ENCODE assay signal across 11 cellular contexts in the genomic region with DNA sequence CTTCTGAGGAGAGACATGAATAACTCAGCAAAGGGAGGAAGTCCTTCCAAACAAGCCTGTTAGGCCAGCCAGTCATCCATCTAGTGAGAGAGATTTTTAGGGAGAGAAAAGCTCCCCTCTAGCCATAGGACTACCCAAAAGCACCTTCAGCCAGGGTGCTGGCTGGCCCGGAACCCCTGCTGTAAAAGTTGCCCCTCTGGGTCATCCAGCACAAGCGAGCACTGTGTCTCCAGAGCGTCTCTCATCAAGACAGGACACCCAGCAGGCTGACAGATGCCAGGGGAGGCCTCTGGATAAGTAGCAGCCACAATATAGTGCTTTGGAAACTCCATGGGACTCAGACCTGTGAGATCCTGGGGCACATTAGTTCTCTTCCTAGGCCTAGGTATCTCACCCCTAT. TPM values are rescaled to one million over a fixed set of nuclear protein-coding genes. Genes with fewer than 3 reads are reported as not detected.
DNase-seq lines count a peak whose midpoint lies in the region; ATAC-seq and TF ChIP-seq lines count a peak whose summit lies in the region.
"Had no signal": no experiment of that assay in that cellular context is flagged by ENCODE, and none has a peak within 500 bp of the region (broad histone marks: within the 10 kb centered on the region; RNA-seq: fewer than 3 reads in every experiment).

No MANE protein-coding gene starts in this region.

- WGBS in right cardiac atrium, result 83% methylated on average over 3 of the region's 3 CpGs

- CTCF ChIA-PET in Calu3 (lab: Charles Lee), result interaction anchor here (1.2 to 3.7 kb wide), 4 partner anchors 10 to 18 kb away, joined by 6 to 14 read pairs (median 8); no protein-coding TSS in a partner anchor

- no peaks in the 10 kb centered on the region for H3K27me3 ChIP-seq in right cardiac atrium (ENCODE audit: control insufficient read depth, insufficient read depth)
- H3K27me3 ChIP-seq: Peyer's patch had no signal

- H3K36me3 Mint-ChIP-seq in Calu3 (ENCODE audit: insufficient read depth, unreplicated experiment), result peaks cover 100% of the 10 kb centered on the region

- no TSS peak for BruUV-seq in Calu3 (replicated peaks; lab: Mats Ljungman, UMichigan)

- H3K9ac ChIP-seq in SK-N-MC (ENCODE audit: insufficient read length), result no peak overlapping the region

- H3K4me1 ChIP-seq in right cardiac atrium (ENCODE audit: control insufficient read depth, insufficient read depth, low read length), result peaks cover 23% of the 10 kb centered on the region

- no peak for TF ChIP-seq CTCF in Calu3 (IDR thresholded peaks at IDR 0.05; ENCODE audit: unreplicated experiment)

- H3K27me3 Mint-ChIP-seq in Calu3 (ENCODE audit: unreplicated experiment), result no peaks in the 10 kb centered on the region

- H3K9me3 ChIP-seq in SK-N-MC (ENCODE audit: low read depth, low read length) (no peaks in the 10 kb centered on the region), right cardiac atrium (ENCODE audit: control insufficient read depth, low read length) (no peaks in the 10 kb centered on the region)
- H3K9me3 ChIP-seq: Peyer's patch had no signal

- H3K27ac ChIP-seq in SK-N-MC (peak overlapping the region; percentile 98), right cardiac atrium (ENCODE audit: low read length) (peak overlapping the region; percentile 89), skin epidermis (peak overlapping the region in 19 of 21 experiments; percentile 17 to 88 (median 79))

- H3K4me3 Mint-ChIP-seq in Calu3 (ENCODE audit: low read depth, unreplicated experiment), result peak overlapping the region; percentile 67

- no peak for DNase-seq in Calu3
- DNase-seq in SK-N-MC (ENCODE audit: low read depth, low spot score), result no peak
- no peak for DNase-seq in right cardiac atrium
- DNase-seq in activated naive CD4-positive, alpha-beta T cell (lab: John Stamatoyannopoulos, UW), result no peak
- DNase-seq in nucleus accumbens (lab: John Stamatoyannopoulos, UW), result no peak
- no peak for DNase-seq in SK-N-DZ (ENCODE audit: low spot score)
- DNase-seq: activated gamma-delta T cell, NCI-H1930, Peyer's patch had no signal

- H3K27ac Mint-ChIP-seq in Calu3 (ENCODE audit: unreplicated experiment), result peak overlapping the region; percentile 100

- H3K9me3 Mint-ChIP-seq in Calu3 (ENCODE audit: low read depth, unreplicated experiment), result no peaks in the 10 kb centered on the region

- no peak for ATAC-seq in right cardiac atrium
- ATAC-seq in HG02588 (IDR thresholded peaks at IDR 0.05; ENCODE audit: unreplicated experiment), result no peak

- peaks cover 93% of the 10 kb centered on the region for H3K4me1 Mint-ChIP-seq in Calu3 (ENCODE audit: low read depth, unreplicated experiment)

- peaks cover 89% of the 10 kb centered on the region for H3K36me3 ChIP-seq in SK-N-MC (ENCODE audit: insufficient read depth, low read length)

- intact Hi-C loops in Calu3 (cut with micrococcal nuclease; ENCODE audit: unreplicated experiment) (loop anchor here (5.0 kb wide), 1 partner anchor 34 kb away; no protein-coding TSS in a partner anchor), right cardiac atrium (cut with DNase I) (no loop called here)

- no peak overlapping the region for H3K4me3 ChIP-seq in SK-N-MC
- H3K4me3 ChIP-seq in right cardiac atrium (ENCODE audit: low read length), result no peak overlapping the region
- no peak overlapping the region for H3K4me3 ChIP-seq in skin epidermis
- H3K4me3 ChIP-seq: Peyer's patch had no signal

RNA-seq across cellular contexts. Expression of a gene that starts 24.5 kb away (rescaled TPM):
- total RNA-seq in Calu3 (2022) (3,100 and 3,305 TPM in 2 replicates), right cardiac atrium (100 to 1,000 TPM; 126 to 293 (median 224) TPM)
- polyA plus RNA-seq in right cardiac atrium, result 240 TPM
- polyA plus RNA-seq in SK-N-DZ (2014; cell fraction: cytosol; rRNA removed), result 41.3 and 47.6 TPM in 2 replicates
- 24.6 and 24.8 TPM in 2 replicates for polyA plus RNA-seq in SK-N-DZ (2014; cell fraction: nucleus; rRNA removed)

Comparison
In these comparisons a context has a peak if more than half of its experiments do, and no peak if none do; other contexts are left out.
1. RNA of a gene that starts 24.5 kb away (total RNA-seq): 3,100 to 3,305 TPM in Calu3; 126 to 293 TPM in right cardiac atrium; every median in the first group is over 10 times any median in the second.
2. Peak in every context shown above with its lines, with median percentiles within 50 percentile points of each other: H3K27ac ChIP-seq.